In the genomic region with DNA sequence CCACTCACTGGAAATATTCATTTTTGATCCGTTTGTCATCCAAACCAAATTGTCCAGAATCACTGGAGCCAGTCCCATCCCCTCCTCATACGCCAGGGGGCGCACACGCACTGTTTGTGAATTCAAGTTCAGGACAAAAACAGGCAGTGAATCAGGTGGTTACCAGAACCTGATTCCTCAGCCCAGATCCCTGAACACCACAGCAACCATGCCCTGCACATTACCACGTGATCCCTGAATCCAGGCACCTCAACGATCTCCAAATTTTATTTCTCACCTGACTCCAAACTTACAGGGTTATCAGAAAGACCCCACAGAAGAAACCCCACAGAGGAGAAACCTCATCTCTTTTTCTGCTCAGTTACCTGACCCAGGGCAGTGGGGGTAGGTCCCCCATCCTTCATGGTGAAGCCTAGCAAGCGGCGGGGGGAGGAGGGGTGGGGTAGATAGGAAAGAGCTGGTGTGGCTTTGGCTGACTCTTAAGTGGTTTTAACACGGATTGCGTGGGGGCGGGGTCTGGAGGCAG, we compare ENCODE assay signal across 8 cellular contexts. TPM values are rescaled to one million over a fixed set of nuclear protein-coding genes. Genes with fewer than 3 reads are reported as not detected.
DNase-seq lines count a peak whose midpoint lies in the region; ATAC-seq and TF ChIP-seq lines count a peak whose summit lies in the region.

No MANE protein-coding gene starts in this region.

- no peak overlapping the region for H3K27ac Mint-ChIP-seq in central memory CD8-positive, alpha-beta T cell (ENCODE audit: low read depth)

- no peaks in the 10 kb centered on the region for H3K36me3 ChIP-seq in HAP-1 (replicated peaks)

- H3K4me1 ChIP-seq in HAP-1: peaks cover 7% of the 10 kb centered on the region

- ATAC-seq in activated CD4-positive, CD25-positive, alpha-beta regulatory T cell treated with anti-CD3 and anti-CD28 coated beads, Interleukin-2, amount 50 U/mL, for 24 hours: peak; percentile 67 to 71
- ATAC-seq in central memory CD8-positive, alpha-beta T cell (replicated peaks; ENCODE audit: extremely low read depth, poor library complexity, severe bottlenecking): peak; percentile 59
- no peak for ATAC-seq in GM19395 (IDR thresholded peaks at IDR 0.05; ENCODE audit: unreplicated experiment)

- H3K4me3 ChIP-seq in HAP-1: no peak overlapping the region

- peak; percentile 69 for DNase-seq in AG09319 (ENCODE audit: extremely low read depth, low read depth)
- peak; percentile 82 to 90 for DNase-seq in HAP-1 (ENCODE audit: low spot score in 2 of 2)
- peak; percentile 80 for DNase-seq in NCI-H460 (ENCODE audit: extremely low read depth, low read depth)
- DNase-seq in central memory CD8-positive, alpha-beta T cell (ENCODE audit: low spot score in 2 of 2): peak; percentile 62 to 73
- peak; percentile 86 for DNase-seq in kidney glomerular epithelial cell (lab: John Stamatoyannopoulos, UW)
- peak; percentile 78 for DNase-seq in stimulated activated CD4-positive, alpha-beta T cell treated with anti-CD3 and anti-CD28 coated beads, Interleukin-1b, Interleukin-23, amount 100 ng/mL, for 48 hours

- no peak overlapping the region for H3K4me3 Mint-ChIP-seq in central memory CD8-positive, alpha-beta T cell

- H3K36me3 Mint-ChIP-seq in central memory CD8-positive, alpha-beta T cell (ENCODE audit: insufficient read depth): peaks cover 3% of the 10 kb centered on the region

- peaks cover 23% of the 10 kb centered on the region for H3K4me1 Mint-ChIP-seq in central memory CD8-positive, alpha-beta T cell

- in situ Hi-C loops in HAP-1 (cut with MboI; ENCODE audit: low sequenced_read_pairs): loop anchor here (10.0 to 25.0 kb wide), 2 partner anchors 408 to 506 kb away; a partner anchor contains a TSS

- H3K27me3 Mint-ChIP-seq in central memory CD8-positive, alpha-beta T cell: peaks cover 73% of the 10 kb centered on the region

- no peaks in the 10 kb centered on the region for H3K9me3 ChIP-seq in HAP-1

- H3K9me3 Mint-ChIP-seq in central memory CD8-positive, alpha-beta T cell: no peaks in the 10 kb centered on the region

- no peaks in the 10 kb centered on the region for H3K27me3 ChIP-seq in HAP-1 (ENCODE audit: low read depth)

- TF ChIP-seq CTCF in AG09319 (IDR thresholded peaks at IDR 0.05; ENCODE audit: low read depth, low read length): peak; percentile 93

RNA-seq across cellular contexts. Expression of a gene that starts 1.4 kb away (rescaled TPM):
- total RNA-seq in NCI-H460 (2014; rRNA removed; shearing (Covaris generic)): 30.8 and 32.0 TPM in 2 replicates
- 25.1 and 38.5 TPM in 2 replicates for polyA plus RNA-seq in NCI-H460 (2014; cell fraction: nucleus; rRNA removed)
